26 cellular contexts compared by ENCODE assay signal in genomic region chr1:7430646-7431045, GRCh38.
"Had no signal": no experiment of that assay in that cellular context is flagged by ENCODE, and none has a peak within 500 bp of the region (broad histone marks: within the 10 kb centered on the region; RNA-seq: fewer than 3 reads in every experiment).

No MANE protein-coding gene starts in this region.

- H3K4me3 ChIP-seq: coronary artery, gastrocnemius medialis, left lung, lower lobe of right lung, right lobe of liver, testis, transverse colon had no signal

- H3K4me1 Mint-ChIP-seq: activated CD4-positive, alpha-beta T cell treated with anti-CD3 and anti-CD28 coated beads, Interleukin-2, amount 10 ng/mL, durations not matched to agents 24 days and 14 days; activated naive CD4-positive, alpha-beta T cell treated with anti-CD3 and anti-CD28 coated beads, Interleukin-2, amount 10 ng/mL, durations not matched to agents 7 days and 5 days; activated naive CD8-positive, alpha-beta T cell treated with anti-CD3 and anti-CD28 coated beads, Interleukin-2, amount 10 ng/mL, durations not matched to agents 7 days and 5 days had no signal

- H3K27ac Mint-ChIP-seq: activated CD4-positive, alpha-beta memory T cell treated with anti-CD3 and anti-CD28 coated beads for 36 hours; activated CD4-positive, alpha-beta T cell treated with anti-CD3 and anti-CD28 coated beads, Interleukin-2, amount 10 ng/mL, durations not matched to agents 24 days and 14 days; activated naive CD4-positive, alpha-beta T cell treated with anti-CD3 and anti-CD28 coated beads, Interleukin-2, amount 10 ng/mL, durations not matched to agents 7 days and 5 days; activated naive CD8-positive, alpha-beta T cell treated with anti-CD3 and anti-CD28 coated beads, Interleukin-2, amount 10 ng/mL, durations not matched to agents 7 days and 5 days; activated T-cell treated with anti-CD3 and anti-CD28 coated beads, Interleukin-2, amount 50 U/mL, for 24 hours; effector memory CD8-positive, alpha-beta T cell; nephron; T-helper 1 cell treated with Interleukin-12 subunit alpha and Interleukin-12 subunit beta and Interleukin-4 antibody, amounts not matched to agents 30 μg/mL and 1 μg/mL, for 36 hours had no signal

- ATAC-seq: effector memory CD8-positive, alpha-beta T cell; esophagus mucosa; gastrocnemius medialis; left lung; lower lobe of right lung; right lobe of liver; stimulated activated naive CD8-positive, alpha-beta T cell treated with anti-CD3 and anti-CD28 coated beads, Interleukin-15, Interleukin-2, amounts not matched to agents 100 U/mL and 50 U/mL, for 24 hours had no signal

- H3K27me3 Mint-ChIP-seq: activated CD4-positive, alpha-beta memory T cell treated with anti-CD3 and anti-CD28 coated beads for 36 hours; activated CD4-positive, alpha-beta T cell treated with anti-CD3 and anti-CD28 coated beads, Interleukin-2, amount 10 ng/mL, durations not matched to agents 24 days and 14 days; activated naive CD4-positive, alpha-beta T cell treated with anti-CD3 and anti-CD28 coated beads, Interleukin-2, amount 10 ng/mL, durations not matched to agents 7 days and 5 days; activated T-cell treated with anti-CD3 and anti-CD28 coated beads, Interleukin-2, amount 50 U/mL, for 24 hours had no signal

- H3K4me3 Mint-ChIP-seq: activated CD4-positive, alpha-beta memory T cell treated with anti-CD3 and anti-CD28 coated beads for 36 hours; activated CD4-positive, alpha-beta T cell treated with anti-CD3 and anti-CD28 coated beads, Interleukin-2, amount 10 ng/mL, durations not matched to agents 24 days and 14 days; activated naive CD4-positive, alpha-beta T cell treated with anti-CD3 and anti-CD28 coated beads, Interleukin-2, amount 10 ng/mL, durations not matched to agents 7 days and 5 days; activated naive CD8-positive, alpha-beta T cell treated with anti-CD3 and anti-CD28 coated beads, Interleukin-2, amount 10 ng/mL, durations not matched to agents 7 days and 5 days; activated T-cell treated with anti-CD3 and anti-CD28 coated beads, Interleukin-2, amount 50 U/mL, for 24 hours; effector memory CD8-positive, alpha-beta T cell; nephron; T-helper 1 cell treated with Interleukin-12 subunit alpha and Interleukin-12 subunit beta and Interleukin-4 antibody, amounts not matched to agents 30 μg/mL and 1 μg/mL, for 36 hours had no signal

- DNase-seq: activated CD4-positive, alpha-beta memory T cell treated with anti-CD3 and anti-CD28 coated beads for 36 hours; activated CD4-positive, alpha-beta T cell treated with anti-CD3 and anti-CD28 coated beads, Interleukin-2, amount 10 ng/mL, durations not matched to agents 24 days and 14 days; activated CD4-positive, CD25-positive, alpha-beta regulatory T cell treated with anti-CD3 and anti-CD28 coated beads, Interleukin-2, amount 50 U/mL, for 72 hours; activated CD8-positive, alpha-beta memory T cell treated with anti-CD3 and anti-CD28 coated beads, Interleukin-2, amount 50 U/mL, for 48 hours; activated gamma-delta T cell; activated naive CD4-positive, alpha-beta T cell treated with anti-CD3 and anti-CD28 coated beads, Interleukin-2, amount 10 ng/mL, durations not matched to agents 7 days and 5 days; activated naive CD8-positive, alpha-beta T cell treated with anti-CD3 and anti-CD28 coated beads, Interleukin-2, amount 10 ng/mL, durations not matched to agents 7 days and 5 days; activated T-cell treated with anti-CD3 and anti-CD28 coated beads, Interleukin-2, amount 50 U/mL, for 24 hours; amniotic stem cell; brain microvascular endothelial cell; effector memory CD8-positive, alpha-beta T cell; gastrocnemius medialis; glutamatergic neuron; mesenchymal stem cell; stimulated activated CD4-positive, alpha-beta T cell treated with anti-CD3 and anti-CD28 coated beads, Interleukin-2, amount 100 ng/mL, for 48 hours; stimulated activated naive CD8-positive, alpha-beta T cell treated with anti-CD3 and anti-CD28 coated beads, Interleukin-15, Interleukin-2, amounts not matched to agents 100 U/mL and 50 U/mL, for 24 hours; T1000; testis; transverse colon had no signal

- H3K36me3 Mint-ChIP-seq: activated CD4-positive, alpha-beta memory T cell treated with anti-CD3 and anti-CD28 coated beads for 36 hours; activated naive CD4-positive, alpha-beta T cell treated with anti-CD3 and anti-CD28 coated beads, Interleukin-2, amount 10 ng/mL, durations not matched to agents 7 days and 5 days; activated naive CD8-positive, alpha-beta T cell treated with anti-CD3 and anti-CD28 coated beads, Interleukin-2, amount 10 ng/mL, durations not matched to agents 7 days and 5 days had no signal

- H3K9me3 Mint-ChIP-seq: activated CD4-positive, alpha-beta T cell treated with anti-CD3 and anti-CD28 coated beads, Interleukin-2, amount 10 ng/mL, durations not matched to agents 24 days and 14 days; activated naive CD4-positive, alpha-beta T cell treated with anti-CD3 and anti-CD28 coated beads, Interleukin-2, amount 10 ng/mL, durations not matched to agents 7 days and 5 days; activated naive CD8-positive, alpha-beta T cell treated with anti-CD3 and anti-CD28 coated beads, Interleukin-2, amount 10 ng/mL, durations not matched to agents 7 days and 5 days; activated T-cell treated with anti-CD3 and anti-CD28 coated beads, Interleukin-2, amount 50 U/mL, for 24 hours; effector memory CD8-positive, alpha-beta T cell; nephron; T-helper 1 cell treated with Interleukin-12 subunit alpha and Interleukin-12 subunit beta and Interleukin-4 antibody, amounts not matched to agents 30 μg/mL and 1 μg/mL, for 36 hours had no signal
